In the genomic region with DNA sequence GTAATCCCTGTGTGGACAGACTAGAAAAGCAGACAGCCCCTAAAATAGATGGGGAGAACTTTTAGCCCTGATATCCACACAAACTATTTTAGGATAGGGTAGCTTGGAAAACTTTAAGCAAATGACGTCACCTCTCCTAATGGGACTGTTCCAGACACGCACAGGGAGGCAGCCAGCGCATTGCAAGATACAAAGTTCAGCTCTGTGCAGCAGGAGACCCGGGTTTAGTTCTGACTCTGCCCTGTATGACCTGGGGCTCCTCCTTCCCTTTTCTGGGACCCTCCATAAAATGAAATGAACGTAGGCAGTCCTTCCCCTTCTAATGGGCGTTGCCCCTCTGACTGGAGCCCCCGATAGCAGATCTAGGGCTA, we compare ENCODE assay signal across 24 cellular contexts. TPM values are rescaled to one million over a fixed set of nuclear protein-coding genes. Genes with fewer than 3 reads are reported as not detected.
DNase-seq lines count a peak whose midpoint lies in the region; ATAC-seq, FAIRE-seq and TF ChIP-seq lines count a peak whose summit lies in the region.
"Had no signal": no experiment of that assay in that cellular context is flagged by ENCODE, and none has a peak within 500 bp of the region (broad histone marks: within the 10 kb centered on the region; RNA-seq: fewer than 3 reads in every experiment).

No MANE protein-coding gene starts in this region.

- TF ChIP-seq RAD21 in HepG2 (CRISPR knock-in tag; IDR thresholded peaks at IDR 0.05): no peak

- FAIRE-seq in HepG2 (lab: Jason Lieb, UNC): no peak
- FAIRE-seq: GM12891, H54, HTR-8/SVneo had no signal

- peak; percentile 59 for ATAC-seq in HepG2
- no peak for ATAC-seq in activated CD8-positive, alpha-beta memory T cell treated with anti-CD3 and anti-CD28 coated beads, Interleukin-2, amount 10 ng/mL, durations not matched to agents 7 days and 5 days
- ATAC-seq: naive thymus-derived CD8-positive, alpha-beta T cell had no signal

- H3K27ac ChIP-seq in cingulate gyrus (ENCODE audit: low read depth, low read length) (peak overlapping the region; percentile 0), HepG2 (ENCODE audit: extremely low read length, insufficient read depth, low read length) (peak overlapping the region; percentile 41)
- H3K27ac ChIP-seq: thyroid gland, VCaP had no signal

- peaks cover 6% of the 10 kb centered on the region for H3K79me2 ChIP-seq in HepG2 (ENCODE audit: insufficient read depth, low read length)

- no peaks in the 10 kb centered on the region for H3K27me3 Mint-ChIP-seq in activated CD8-positive, alpha-beta memory T cell treated with anti-CD3 and anti-CD28 coated beads, Interleukin-2, amount 10 ng/mL, durations not matched to agents 7 days and 5 days
- H3K27me3 Mint-ChIP-seq: naive thymus-derived CD8-positive, alpha-beta T cell had no signal

- peaks cover 30% of the 10 kb centered on the region for H3K4me1 ChIP-seq in HepG2 (ENCODE audit: insufficient read depth, low read length)

- no peaks in the 10 kb centered on the region for H3K9me3 Mint-ChIP-seq in activated CD8-positive, alpha-beta memory T cell treated with anti-CD3 and anti-CD28 coated beads, Interleukin-2, amount 10 ng/mL, durations not matched to agents 7 days and 5 days (ENCODE audit: low read depth)
- H3K9me3 Mint-ChIP-seq: CD14-positive monocyte; naive thymus-derived CD8-positive, alpha-beta T cell had no signal

- TF ChIP-seq EP300 in HepG2 (IDR thresholded peaks at IDR 0.05; ENCODE audit: low read depth in 2 of 2, low read length in 2 of 2) (no peak), HepG2 (CRISPR knock-in tag; IDR thresholded peaks at IDR 0.05; ENCODE audit: borderline replicate concordance) (no peak)

- no peak for TF ChIP-seq POLR2A in HepG2 (IDR thresholded peaks at IDR 0.05; ENCODE audit: insufficient read depth in 1 of 2, low read depth in 2 of 2, low read length in 2 of 2)

- intact Hi-C loops in HepG2 (cut with micrococcal nuclease; ENCODE audit: unreplicated experiment): no loop called here

- no TSS peak for BruUV-seq in HepG2 (replicated peaks; lab: Mats Ljungman, UMichigan)

- H3K9ac ChIP-seq in HepG2 (ENCODE audit: insufficient read depth, low read depth, low read length): no peak overlapping the region

- no peak overlapping the region for H3K4me3 ChIP-seq in HepG2 (replicated peaks in 1 of 3; ENCODE audit: insufficient read depth in 1 of 3, low read depth in 2 of 3, low read length in 3 of 3)
- H3K4me3 ChIP-seq: thyroid gland had no signal

- CTCF ChIA-PET in HepG2 (lab: Yijun Ruan, JAX; ENCODE audit: low intra/inter-chr PET ratio, low total read pairs): no interaction called here
- CTCF ChIA-PET in activated CD8-positive, alpha-beta memory T cell treated with anti-CD3 and anti-CD28 coated beads, Interleukin-2, amount 10 ng/mL, durations not matched to agents 7 days and 5 days (lab: Charles Lee): interaction anchor here (0.7 to 12.5 kb wide), 5 partner anchors 7 to 174 kb away, joined by 3 to 123 read pairs (median 6); partner anchors contain the start of genes DCTPP1, ZNF689 and ZNF747

- no peak overlapping the region for H2AFZ ChIP-seq in HepG2 (ENCODE audit: low read length)

- H3K4me1 Mint-ChIP-seq in activated CD8-positive, alpha-beta memory T cell treated with anti-CD3 and anti-CD28 coated beads, Interleukin-2, amount 10 ng/mL, durations not matched to agents 7 days and 5 days: peaks cover 14% of the 10 kb centered on the region

- WGBS in HepG2 (ENCODE audit: low lambda C conversion rate): 64% methylated on average over 7 of the region's 7 CpGs

- H4K20me1 ChIP-seq in HepG2 (ENCODE audit: insufficient read depth, low read length): no peaks in the 10 kb centered on the region

- H3K27ac Mint-ChIP-seq in activated CD8-positive, alpha-beta memory T cell treated with anti-CD3 and anti-CD28 coated beads, Interleukin-2, amount 10 ng/mL, durations not matched to agents 7 days and 5 days: no peak overlapping the region
- H3K27ac Mint-ChIP-seq: mesothelial cell of epicardium; naive thymus-derived CD8-positive, alpha-beta T cell had no signal

- H3K36me3 ChIP-seq in HepG2 (replicated peaks in 1 of 2; ENCODE audit: control insufficient read depth in 1 of 2, insufficient read depth in 2 of 2, low read length in 2 of 2): peaks cover 20 to 42% of the 10 kb centered on the region in 2 experiments; a peak in 4 of 5 replicates

- DNase-seq in GM03348 (ENCODE audit: low spot score): peak; percentile 12
- no peak for DNase-seq in HepG2 (ENCODE audit: low spot score)
- no peak for DNase-seq in epidermal melanocyte (ENCODE audit: insufficient read length, low spot score)
- DNase-seq in activated CD8-positive, alpha-beta memory T cell treated with anti-CD3 and anti-CD28 coated beads, Interleukin-2, amount 10 ng/mL, durations not matched to agents 7 days and 5 days: no peak
- DNase-seq in NCI-H2107 (lab: John Stamatoyannopoulos, UW): no peak
- DNase-seq: activated CD4-positive, alpha-beta T cell treated with anti-CD3 and anti-CD28 coated beads for 48 hours; activated naive CD4-positive, alpha-beta T cell; activated T-cell treated with anti-CD3 and anti-CD28 coated beads, Interleukin-2, amount 50 U/mL, for 48 hours; amygdala; head of caudate nucleus; KG1; MM.1S; naive thymus-derived CD8-positive, alpha-beta T cell; NCI-H1417 treated with DMSO at 0.1 percent for 48 hours; NCI-H446 treated with DMSO at 0.1 percent for 48 hours; stimulated activated naive CD4-positive, alpha-beta T cell treated with Interleukin-2 at 50 U/mL for 16 hours; thyroid gland had no signal

- in situ Hi-C loops in HepG2 (cut with HindIII; ENCODE audit: extremely low pct_ligation_motif_present, low pct_unique_long_range_greater_than_20kb): loop anchor here (10.0 kb wide), 1 partner anchor 169 kb away; the partner anchor contains the start of gene DCTPP1

- no peak overlapping the region for H3K4me3 Mint-ChIP-seq in activated CD8-positive, alpha-beta memory T cell treated with anti-CD3 and anti-CD28 coated beads, Interleukin-2, amount 10 ng/mL, durations not matched to agents 7 days and 5 days
- H3K4me3 Mint-ChIP-seq: mesothelial cell of epicardium; naive thymus-derived CD8-positive, alpha-beta T cell had no signal

- TF ChIP-seq CTCF in HepG2 (CRISPR knock-in tag; IDR thresholded peaks at IDR 0.05): no peak

- H3K4me2 ChIP-seq in HepG2 (ENCODE audit: low read depth, low read length): no peak overlapping the region

- peaks cover 26% of the 10 kb centered on the region for H3K36me3 Mint-ChIP-seq in activated CD8-positive, alpha-beta memory T cell treated with anti-CD3 and anti-CD28 coated beads, Interleukin-2, amount 10 ng/mL, durations not matched to agents 7 days and 5 days

- H3K27me3 ChIP-seq in HepG2 (ENCODE audit: control insufficient read depth in 1 of 2, insufficient read depth in 2 of 2, low read length in 2 of 2): no peaks in the 10 kb centered on the region
- H3K27me3 ChIP-seq: thyroid gland had no signal

- H3K9me3 ChIP-seq in HepG2 (ENCODE audit: low read length): peaks cover 4% of the 10 kb centered on the region
- H3K9me3 ChIP-seq: thyroid gland had no signal

- POLR2A ChIA-PET in HepG2 (lab: Yijun Ruan, JAX): interaction anchor here (0.5 to 1.5 kb wide), 5 partner anchors 11 to 233 kb away, joined by 3 read pairs; no protein-coding TSS in a partner anchor

RNA-seq across cellular contexts. Expression of gene ZNF689, which starts 6.3 kb away (rescaled TPM):
- total RNA-seq in HepG2 (2016; rRNA removed; fragmentation: Illumina TruSeq; extraction: Trizol): 19.5 and 22.7 TPM in 2 replicates
- total RNA-seq in HepG2 (2016; cell fraction: cytosol; rRNA removed; fragmentation: Illumina TruSeq; extraction: Trizol; ENCODE audit: low read depth): 4.4 and 4.7 TPM in 2 replicates
- total RNA-seq in HepG2 (2016; cell fraction: insoluble cytoplasmic fraction; rRNA removed; fragmentation: Illumina TruSeq; extraction: Trizol): 18.5 and 18.8 TPM in 2 replicates
- total RNA-seq in HepG2 (2016; cell fraction: membrane; rRNA removed; fragmentation: Illumina TruSeq; extraction: Trizol): 17.9 and 18.1 TPM in 2 replicates
- total RNA-seq in HepG2 (2016; cell fraction: nucleus; rRNA removed; fragmentation: Illumina TruSeq; extraction: Trizol): 10.6 and 14.1 TPM in 2 replicates
- polyA plus RNA-seq in HepG2 (2011; rRNA removed): 9.7 and 11.9 TPM in 2 replicates
- polyA plus RNA-seq in HepG2 (2011; cell fraction: cytosol; rRNA removed): 9.3 and 9.8 TPM in 2 replicates
- polyA plus RNA-seq in HepG2 (2011; cell fraction: nucleus; rRNA removed): 19.3 and 19.5 TPM in 2 replicates
- polyA plus RNA-seq in HepG2 (2012): 8.9 and 9.8 TPM in 2 replicates
- 2.5 and 2.8 TPM in 2 replicates for polyA plus RNA-seq in HepG2 (2016; cell fraction: cytosol; fragmentation: Illumina TruSeq; extraction: Trizol; ENCODE audit: low read depth)
- polyA plus RNA-seq in HepG2 (2016; cell fraction: insoluble cytoplasmic fraction; fragmentation: Illumina TruSeq; extraction: Trizol; ENCODE audit: low read depth): 17.8 and 20.4 TPM in 2 replicates
- 9.1 and 9.3 TPM in 2 replicates for polyA plus RNA-seq in HepG2 (2016; cell fraction: membrane; fragmentation: Illumina TruSeq; extraction: Trizol; ENCODE audit: low read depth)
- polyA plus RNA-seq in HepG2 (2016; cell fraction: nucleus; fragmentation: Illumina TruSeq; extraction: Trizol; ENCODE audit: insufficient read depth, low read depth): 15.4 and 16.6 TPM in 2 replicates
- 20.5 and 25.2 TPM in 2 replicates for polyA minus RNA-seq in HepG2 (2011; rRNA and poly(A)+ RNA removed; ENCODE audit: low replicate concordance)
- 13.1 and 17.3 TPM in 2 replicates for polyA minus RNA-seq in HepG2 (2011; cell fraction: cytosol; rRNA and poly(A)+ RNA removed)
- polyA minus RNA-seq in HepG2 (2011; cell fraction: nucleus; rRNA and poly(A)+ RNA removed): 14.9 and 15.7 TPM in 2 replicates
- 10 to 100 TPM; 12.2 to 15.3 TPM for total RNA-seq in activated CD8-positive, alpha-beta memory T cell treated with anti-CD3 and anti-CD28 coated beads, Interleukin-2, amount 10 ng/mL, durations not matched to agents 7 days and 5 days

RNA-seq across cellular contexts. Expression of gene ZNF785, which starts 18.4 kb away (rescaled TPM):
- total RNA-seq in HepG2 (2016; rRNA removed; fragmentation: Illumina TruSeq; extraction: Trizol): not detected in 2 replicates
- not detected in 2 replicates for total RNA-seq in HepG2 (2016; cell fraction: cytosol; rRNA removed; fragmentation: Illumina TruSeq; extraction: Trizol; ENCODE audit: low read depth)
- not detected in 2 replicates for total RNA-seq in HepG2 (2016; cell fraction: insoluble cytoplasmic fraction; rRNA removed; fragmentation: Illumina TruSeq; extraction: Trizol)
- total RNA-seq in HepG2 (2016; cell fraction: membrane; rRNA removed; fragmentation: Illumina TruSeq; extraction: Trizol): not detected in 2 replicates
- not detected in 2 replicates for total RNA-seq in HepG2 (2016; cell fraction: nucleus; rRNA removed; fragmentation: Illumina TruSeq; extraction: Trizol)
- polyA plus RNA-seq in HepG2 (2011; rRNA removed): 0.01 TPM in 1 of 2 replicates, not detected in the other
- 0.03 TPM in 1 of 2 replicates, not detected in the other for polyA plus RNA-seq in HepG2 (2011; cell fraction: cytosol; rRNA removed)
- 0.05 TPM in 1 of 2 replicates, not detected in the other for polyA plus RNA-seq in HepG2 (2011; cell fraction: nucleus; rRNA removed)
- 0.11 TPM in 1 of 2 replicates, not detected in the other for polyA plus RNA-seq in HepG2 (2012)
- polyA plus RNA-seq in HepG2 (2016; cell fraction: cytosol; fragmentation: Illumina TruSeq; extraction: Trizol; ENCODE audit: low read depth): not detected in 2 replicates
- polyA plus RNA-seq in HepG2 (2016; cell fraction: insoluble cytoplasmic fraction; fragmentation: Illumina TruSeq; extraction: Trizol; ENCODE audit: low read depth): not detected in 2 replicates
- polyA plus RNA-seq in HepG2 (2016; cell fraction: membrane; fragmentation: Illumina TruSeq; extraction: Trizol; ENCODE audit: low read depth): not detected in 2 replicates
- polyA plus RNA-seq in HepG2 (2016; cell fraction: nucleus; fragmentation: Illumina TruSeq; extraction: Trizol; ENCODE audit: insufficient read depth, low read depth): not detected in 2 replicates
- 10.5 TPM in 1 of 2 replicates, not detected in the other for polyA minus RNA-seq in HepG2 (2011; rRNA and poly(A)+ RNA removed; ENCODE audit: low replicate concordance)
- polyA minus RNA-seq in HepG2 (2011; cell fraction: cytosol; rRNA and poly(A)+ RNA removed): not detected in 2 replicates
- not detected in 2 replicates for polyA minus RNA-seq in HepG2 (2011; cell fraction: nucleus; rRNA and poly(A)+ RNA removed)
- total RNA-seq in activated CD8-positive, alpha-beta memory T cell treated with anti-CD3 and anti-CD28 coated beads, Interleukin-2, amount 10 ng/mL, durations not matched to agents 7 days and 5 days: 10 to 100 TPM; 18.9 to 21.2 TPM

RNA-seq across cellular contexts. Expression of gene ZNF688, which starts 32.4 kb away (rescaled TPM):
- 5.4 and 5.8 TPM in 2 replicates for total RNA-seq in HepG2 (2016; rRNA removed; fragmentation: Illumina TruSeq; extraction: Trizol)
- total RNA-seq in HepG2 (2016; cell fraction: cytosol; rRNA removed; fragmentation: Illumina TruSeq; extraction: Trizol; ENCODE audit: low read depth): 13.1 and 13.2 TPM in 2 replicates
- total RNA-seq in HepG2 (2016; cell fraction: insoluble cytoplasmic fraction; rRNA removed; fragmentation: Illumina TruSeq; extraction: Trizol): 4.0 and 4.8 TPM in 2 replicates
- total RNA-seq in HepG2 (2016; cell fraction: membrane; rRNA removed; fragmentation: Illumina TruSeq; extraction: Trizol): 8.5 and 11.4 TPM in 2 replicates
- 2.6 and 3.6 TPM in 2 replicates for total RNA-seq in HepG2 (2016; cell fraction: nucleus; rRNA removed; fragmentation: Illumina TruSeq; extraction: Trizol)
- polyA plus RNA-seq in HepG2 (2011; rRNA removed): 2.4 and 2.9 TPM in 2 replicates
- 2.7 and 3.8 TPM in 2 replicates for polyA plus RNA-seq in HepG2 (2011; cell fraction: cytosol; rRNA removed)
- 4.5 TPM in 2 replicates for polyA plus RNA-seq in HepG2 (2011; cell fraction: nucleus; rRNA removed)
- polyA plus RNA-seq in HepG2 (2012): 2.3 and 3.6 TPM in 2 replicates
- polyA plus RNA-seq in HepG2 (2016; cell fraction: cytosol; fragmentation: Illumina TruSeq; extraction: Trizol; ENCODE audit: low read depth): 17.2 and 20.6 TPM in 2 replicates
- polyA plus RNA-seq in HepG2 (2016; cell fraction: insoluble cytoplasmic fraction; fragmentation: Illumina TruSeq; extraction: Trizol; ENCODE audit: low read depth): 5.4 and 6.1 TPM in 2 replicates
- 16.0 and 17.2 TPM in 2 replicates for polyA plus RNA-seq in HepG2 (2016; cell fraction: membrane; fragmentation: Illumina TruSeq; extraction: Trizol; ENCODE audit: low read depth)
- 6.9 and 8.3 TPM in 2 replicates for polyA plus RNA-seq in HepG2 (2016; cell fraction: nucleus; fragmentation: Illumina TruSeq; extraction: Trizol; ENCODE audit: insufficient read depth, low read depth)
- 1.7 and 2.7 TPM in 2 replicates for polyA minus RNA-seq in HepG2 (2011; rRNA and poly(A)+ RNA removed; ENCODE audit: low replicate concordance)
- polyA minus RNA-seq in HepG2 (2011; cell fraction: cytosol; rRNA and poly(A)+ RNA removed): 1.8 and 2.9 TPM in 2 replicates
- 2.0 and 2.4 TPM in 2 replicates for polyA minus RNA-seq in HepG2 (2011; cell fraction: nucleus; rRNA and poly(A)+ RNA removed)
- 10 to 100 TPM; 14.5 to 14.7 TPM for total RNA-seq in activated CD8-positive, alpha-beta memory T cell treated with anti-CD3 and anti-CD28 coated beads, Interleukin-2, amount 10 ng/mL, durations not matched to agents 7 days and 5 days

RNA-seq across cellular contexts. Expression of gene ZNF764, which starts 45.8 kb away (rescaled TPM):
- 7.3 and 9.1 TPM in 2 replicates for total RNA-seq in HepG2 (2016; rRNA removed; fragmentation: Illumina TruSeq; extraction: Trizol)
- 2.8 and 3.1 TPM in 2 replicates for total RNA-seq in HepG2 (2016; cell fraction: cytosol; rRNA removed; fragmentation: Illumina TruSeq; extraction: Trizol; ENCODE audit: low read depth)
- total RNA-seq in HepG2 (2016; cell fraction: insoluble cytoplasmic fraction; rRNA removed; fragmentation: Illumina TruSeq; extraction: Trizol): 5.9 and 8.3 TPM in 2 replicates
- total RNA-seq in HepG2 (2016; cell fraction: membrane; rRNA removed; fragmentation: Illumina TruSeq; extraction: Trizol): 6.4 and 7.9 TPM in 2 replicates
- total RNA-seq in HepG2 (2016; cell fraction: nucleus; rRNA removed; fragmentation: Illumina TruSeq; extraction: Trizol): 7.4 and 7.9 TPM in 2 replicates
- 4.1 and 4.8 TPM in 2 replicates for polyA plus RNA-seq in HepG2 (2011; rRNA removed)
- 4.1 and 4.5 TPM in 2 replicates for polyA plus RNA-seq in HepG2 (2011; cell fraction: cytosol; rRNA removed)
- polyA plus RNA-seq in HepG2 (2011; cell fraction: nucleus; rRNA removed): 11.6 and 12.2 TPM in 2 replicates
- polyA plus RNA-seq in HepG2 (2012): 3.6 and 4.9 TPM in 2 replicates
- polyA plus RNA-seq in HepG2 (2016; cell fraction: cytosol; fragmentation: Illumina TruSeq; extraction: Trizol; ENCODE audit: low read depth): 1.7 and 2.0 TPM in 2 replicates
- polyA plus RNA-seq in HepG2 (2016; cell fraction: insoluble cytoplasmic fraction; fragmentation: Illumina TruSeq; extraction: Trizol; ENCODE audit: low read depth): 6.8 and 7.3 TPM in 2 replicates
- 4.0 TPM in 2 replicates for polyA plus RNA-seq in HepG2 (2016; cell fraction: membrane; fragmentation: Illumina TruSeq; extraction: Trizol; ENCODE audit: low read depth)
- polyA plus RNA-seq in HepG2 (2016; cell fraction: nucleus; fragmentation: Illumina TruSeq; extraction: Trizol; ENCODE audit: insufficient read depth, low read depth): 18.1 and 18.6 TPM in 2 replicates
- polyA minus RNA-seq in HepG2 (2011; rRNA and poly(A)+ RNA removed; ENCODE audit: low replicate concordance): 4.3 and 10.8 TPM in 2 replicates
- polyA minus RNA-seq in HepG2 (2011; cell fraction: cytosol; rRNA and poly(A)+ RNA removed): 6.1 and 6.6 TPM in 2 replicates
- polyA minus RNA-seq in HepG2 (2011; cell fraction: nucleus; rRNA and poly(A)+ RNA removed): 7.7 and 8.7 TPM in 2 replicates
- total RNA-seq in activated CD8-positive, alpha-beta memory T cell treated with anti-CD3 and anti-CD28 coated beads, Interleukin-2, amount 10 ng/mL, durations not matched to agents 7 days and 5 days: 10 to 100 TPM; 14.0 to 15.6 TPM

RNA-seq across cellular contexts. Expression of gene PRR14, which starts 46.8 kb away (rescaled TPM):
- 9.1 and 11.0 TPM in 2 replicates for total RNA-seq in HepG2 (2016; rRNA removed; fragmentation: Illumina TruSeq; extraction: Trizol)
- total RNA-seq in HepG2 (2016; cell fraction: cytosol; rRNA removed; fragmentation: Illumina TruSeq; extraction: Trizol; ENCODE audit: low read depth): 8.4 TPM in 2 replicates
- total RNA-seq in HepG2 (2016; cell fraction: insoluble cytoplasmic fraction; rRNA removed; fragmentation: Illumina TruSeq; extraction: Trizol): 6.9 and 9.6 TPM in 2 replicates
- total RNA-seq in HepG2 (2016; cell fraction: membrane; rRNA removed; fragmentation: Illumina TruSeq; extraction: Trizol): 15.8 and 18.7 TPM in 2 replicates
- total RNA-seq in HepG2 (2016; cell fraction: nucleus; rRNA removed; fragmentation: Illumina TruSeq; extraction: Trizol): 17.7 and 22.5 TPM in 2 replicates
- polyA plus RNA-seq in HepG2 (2011; rRNA removed): 8.4 and 9.2 TPM in 2 replicates
- 3.3 and 4.5 TPM in 2 replicates for polyA plus RNA-seq in HepG2 (2011; cell fraction: cytosol; rRNA removed)
- polyA plus RNA-seq in HepG2 (2011; cell fraction: nucleus; rRNA removed): 64.8 and 74.5 TPM in 2 replicates
- 16.5 and 32.3 TPM in 2 replicates for polyA plus RNA-seq in HepG2 (2012)
- 27.2 and 27.7 TPM in 2 replicates for polyA plus RNA-seq in HepG2 (2016; cell fraction: cytosol; fragmentation: Illumina TruSeq; extraction: Trizol; ENCODE audit: low read depth)
- 18.2 and 24.7 TPM in 2 replicates for polyA plus RNA-seq in HepG2 (2016; cell fraction: insoluble cytoplasmic fraction; fragmentation: Illumina TruSeq; extraction: Trizol; ENCODE audit: low read depth)
- polyA plus RNA-seq in HepG2 (2016; cell fraction: membrane; fragmentation: Illumina TruSeq; extraction: Trizol; ENCODE audit: low read depth): 38.9 and 40.6 TPM in 2 replicates
- 77.8 and 81.5 TPM in 2 replicates for polyA plus RNA-seq in HepG2 (2016; cell fraction: nucleus; fragmentation: Illumina TruSeq; extraction: Trizol; ENCODE audit: insufficient read depth, low read depth)
- polyA minus RNA-seq in HepG2 (2011; rRNA and poly(A)+ RNA removed; ENCODE audit: low replicate concordance): 5.4 and 5.5 TPM in 2 replicates
- polyA minus RNA-seq in HepG2 (2011; cell fraction: cytosol; rRNA and poly(A)+ RNA removed): 7.9 and 8.3 TPM in 2 replicates
- 8.9 and 10.8 TPM in 2 replicates for polyA minus RNA-seq in HepG2 (2011; cell fraction: nucleus; rRNA and poly(A)+ RNA removed)
- total RNA-seq in activated CD8-positive, alpha-beta memory T cell treated with anti-CD3 and anti-CD28 coated beads, Interleukin-2, amount 10 ng/mL, durations not matched to agents 7 days and 5 days: 100 to 1,000 TPM; 111 to 116 TPM

Comparison
In these comparisons a context has a peak if more than half of its experiments do, and no peak if none do; other contexts are left out.
1. RNA of gene ZNF785, which starts 18.4 kb away (total RNA-seq): 18.9 to 21.2 TPM in activated CD8-positive, alpha-beta memory T cell treated with anti-CD3 and anti-CD28 coated beads, Interleukin-2, amount 10 ng/mL, durations not matched to agents 7 days and 5 days; not detected in HepG2; every median in the first group is over 10 times any median in the second.